In the genomic region with DNA sequence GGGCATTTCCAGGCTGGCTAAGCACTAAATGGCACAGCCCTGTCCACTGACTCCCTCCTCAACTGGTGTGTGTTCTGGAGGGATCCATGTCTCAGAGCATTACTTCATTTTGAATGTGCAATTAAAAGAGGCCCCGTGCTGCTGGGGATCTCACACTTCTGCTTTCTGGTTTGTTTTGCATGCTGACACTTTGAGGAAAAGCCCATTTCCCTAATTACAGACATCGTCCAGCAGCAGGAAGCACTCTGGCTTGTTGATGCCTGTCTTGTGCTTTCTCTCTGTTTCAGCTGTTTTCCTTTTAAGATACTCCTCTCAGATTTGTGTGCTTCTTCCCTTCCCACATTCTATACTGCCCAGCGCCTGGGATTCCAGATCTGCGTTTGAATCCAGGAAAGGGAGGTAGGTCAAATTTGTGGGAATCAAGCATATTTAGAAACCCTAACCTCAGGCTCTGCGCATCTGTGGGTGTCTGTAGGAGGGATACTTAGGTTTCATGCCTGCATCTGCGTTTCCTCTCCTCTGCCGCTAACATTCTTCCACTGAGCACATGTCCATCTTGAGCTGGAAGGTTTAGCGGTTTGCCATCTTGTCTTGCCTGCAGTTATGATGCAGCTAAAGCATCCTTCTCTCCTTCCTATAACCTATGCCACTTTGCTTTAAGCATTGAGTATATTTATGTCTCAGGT, we compare ENCODE assay signal across 8 cellular contexts. TPM values are rescaled to one million over a fixed set of nuclear protein-coding genes. Genes with fewer than 3 reads are reported as not detected.
DNase-seq lines count a peak whose midpoint lies in the region; ATAC-seq and TF ChIP-seq lines count a peak whose summit lies in the region.
"Had no signal": no experiment of that assay in that cellular context is flagged by ENCODE, and none has a peak within 500 bp of the region (broad histone marks: within the 10 kb centered on the region; RNA-seq: fewer than 3 reads in every experiment).

No MANE protein-coding gene starts in this region.

- H3K27ac ChIP-seq in OCI-LY3 (ENCODE audit: low read length): peak overlapping the region; percentile 84
- peak overlapping the region; percentile 89 for H3K27ac ChIP-seq in neutrophil
- H3K27ac ChIP-seq in breast epithelium: no peak overlapping the region

- H3K27me3 ChIP-seq in OCI-LY3 (ENCODE audit: low read depth, low read length): no peaks in the 10 kb centered on the region
- no peaks in the 10 kb centered on the region for H3K27me3 ChIP-seq in neutrophil
- H3K27me3 ChIP-seq in breast epithelium: no peaks in the 10 kb centered on the region

- peaks cover 78% of the 10 kb centered on the region for H3K4me1 ChIP-seq in OCI-LY3 (ENCODE audit: low read length)
- H3K4me1 ChIP-seq in neutrophil (ENCODE audit: control insufficient read depth in 1 of 2, insufficient read depth in 1 of 2, low read depth in 1 of 2, low read length in 1 of 2): peaks cover 36 to 39% of the 10 kb centered on the region in 2 experiments
- no peaks in the 10 kb centered on the region for H3K4me1 ChIP-seq in breast epithelium

- no peak for DNase-seq in breast epithelium (ENCODE audit: low spot score in 2 of 2)
- DNase-seq in iPS-NIHi11 (ENCODE audit: low spot score): no peak
- DNase-seq in NCI-H446 (lab: John Stamatoyannopoulos, UW): no peak
- DNase-seq: naive thymus-derived CD8-positive, alpha-beta T cell had no signal

- peak overlapping the region; percentile 98 for H3K4me2 ChIP-seq in OCI-LY3 (ENCODE audit: low read length)

- TF ChIP-seq CTCF in OCI-LY3 (IDR thresholded peaks at IDR 0.05; ENCODE audit: low read depth, low read length) (no peak), neutrophil (IDR thresholded peaks at IDR 0.05) (no peak), breast epithelium (IDR thresholded peaks at IDR 0.05) (no peak)

- H3K79me2 ChIP-seq in OCI-LY3 (ENCODE audit: low read length): peaks cover 100% of the 10 kb centered on the region

- intact Hi-C loops in breast epithelium (cut with DNase I; ENCODE audit: low total_unique reads): no loop called here

- peak overlapping the region; percentile 88 for H3K9ac ChIP-seq in OCI-LY3 (ENCODE audit: low read length)

- peak overlapping the region; percentile 80 for H3K4me3 ChIP-seq in OCI-LY3 (ENCODE audit: low read length)
- H3K4me3 ChIP-seq in neutrophil (ENCODE audit: low read depth in 1 of 2, low read length in 1 of 2): peak overlapping the region; percentile 57 to 60
- no peak overlapping the region for H3K4me3 ChIP-seq in breast epithelium

- peak; percentile 33 for ATAC-seq in GM19328 (IDR thresholded peaks at IDR 0.05; ENCODE audit: unreplicated experiment)
- ATAC-seq in HG02943 (IDR thresholded peaks at IDR 0.05; ENCODE audit: low read depth, unreplicated experiment): peak; percentile 44

- H3K36me3 ChIP-seq in OCI-LY3 (replicated peaks; ENCODE audit: low read depth, low read length) (peaks cover 82% of the 10 kb centered on the region), neutrophil (peaks cover 20% of the 10 kb centered on the region), breast epithelium (no peaks in the 10 kb centered on the region)

- H4K20me1 ChIP-seq in OCI-LY3 (ENCODE audit: insufficient read depth, low read length): peaks cover 57% of the 10 kb centered on the region

- H2AFZ ChIP-seq in OCI-LY3 (ENCODE audit: low read depth, low read length): no peak overlapping the region

- no peak for TF ChIP-seq POLR2A in breast epithelium (IDR thresholded peaks at IDR 0.05)

- peaks cover 14% of the 10 kb centered on the region; the same call in 1 of the 2 replicates for H3K9me3 ChIP-seq in OCI-LY3 (ENCODE audit: insufficient read depth, low read length)
- H3K9me3 ChIP-seq in neutrophil: no peaks in the 10 kb centered on the region
- H3K9me3 ChIP-seq in breast epithelium: no peaks in the 10 kb centered on the region

RNA-seq across cellular contexts. Expression of a gene that starts 25.7 kb away (rescaled TPM):
- total RNA-seq in breast epithelium: 10 to 100 TPM; 11.8 to 37.8 (median 25.9) TPM

Comparison
In these comparisons a context has a peak if more than half of its experiments do, and no peak if none do; other contexts are left out.
1. H3K27ac ChIP-seq: peak in OCI-LY3 (single experiment) and neutrophil (single experiment); none in breast epithelium (0 of 2).
2. H3K4me3 ChIP-seq: peak in OCI-LY3 (single experiment) and neutrophil (2 of 2); none in breast epithelium (0 of 3).